Comparison of ENCODE assay signal across 1 cellular context in genomic region chr10:111082102-111082975, GRCh38.
TF ChIP-seq lines count a peak whose summit lies in the region.

No MANE protein-coding gene starts in this region.

TF ChIP-seq in H1, 55 proteins besides CTCF, POLR2A, EP300 and RAD21:
- TF ChIP-seq, protein P1, sequence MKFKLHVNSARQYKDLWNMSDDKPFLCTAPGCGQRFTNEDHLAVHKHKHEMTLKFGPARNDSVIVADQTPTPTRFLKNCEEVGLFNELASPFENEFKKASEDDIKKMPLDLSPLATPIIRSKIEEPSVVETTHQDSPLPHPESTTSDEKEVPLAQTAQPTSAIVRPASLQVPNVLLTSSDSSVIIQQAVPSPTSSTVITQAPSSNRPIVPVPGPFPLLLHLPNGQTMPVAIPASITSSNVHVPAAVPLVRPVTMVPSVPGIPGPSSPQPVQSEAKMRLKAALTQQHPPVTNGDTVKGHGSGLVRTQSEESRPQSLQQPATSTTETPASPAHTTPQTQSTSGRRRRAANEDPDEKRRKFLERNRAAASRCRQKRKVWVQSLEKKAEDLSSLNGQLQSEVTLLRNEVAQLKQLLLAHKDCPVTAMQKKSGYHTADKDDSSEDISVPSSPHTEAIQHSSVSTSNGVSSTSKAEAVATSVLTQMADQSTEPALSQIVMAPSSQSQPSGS (IDR thresholded peaks at IDR 0.05; ENCODE audit: low read length): no peak
- TF ChIP-seq CHD7 (IDR thresholded peaks at IDR 0.05; ENCODE audit: insufficient replicate concordance, low read length): no peak
- TF ChIP-seq SP1 (IDR thresholded peaks at IDR 0.05; ENCODE audit: low read depth, low read length): no peak
